In the genomic region with DNA sequence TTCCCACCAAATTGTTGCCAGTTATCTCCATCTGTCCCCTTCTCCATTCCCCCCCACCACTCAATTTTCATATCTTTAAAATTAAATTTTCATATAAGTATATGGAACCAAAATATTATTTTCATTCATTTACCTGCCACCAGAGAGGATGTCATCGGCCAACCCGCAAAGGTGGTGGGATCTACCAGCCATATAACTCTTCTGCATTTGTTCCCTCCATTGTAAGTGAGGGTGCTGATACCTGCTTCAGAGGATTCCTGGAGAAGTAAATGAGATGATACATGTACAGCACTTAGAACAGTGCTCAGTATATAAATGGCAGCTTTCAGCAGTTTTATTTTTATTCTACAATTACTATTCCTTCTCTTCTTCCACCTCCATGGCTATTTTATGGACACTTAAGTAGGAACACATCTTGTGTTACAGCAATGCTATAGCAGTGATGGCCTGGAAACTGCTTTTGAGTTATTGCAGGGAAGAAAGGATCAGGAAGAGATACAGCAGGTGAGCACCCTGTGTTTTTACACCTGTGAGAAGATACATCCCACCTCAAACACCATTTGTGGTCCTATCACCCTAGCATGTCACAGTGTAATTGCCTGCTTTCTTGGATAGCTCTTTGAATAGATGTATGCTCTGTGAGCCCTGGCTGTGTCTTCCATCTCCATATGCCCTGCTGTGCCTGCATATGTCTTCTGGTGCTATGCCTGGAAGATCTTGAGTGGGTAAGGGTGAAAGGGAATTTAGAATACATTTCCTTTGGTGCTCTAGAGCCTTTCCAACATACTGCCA, we compare ENCODE assay signal across 26 cellular contexts. TPM values are rescaled to one million over a fixed set of nuclear protein-coding genes. Genes with fewer than 3 reads are reported as not detected.
"Had no signal": no experiment of that assay in that cellular context is flagged by ENCODE, and none has a peak within 500 bp of the region (broad histone marks: within the 10 kb centered on the region; RNA-seq: fewer than 3 reads in every experiment).

No MANE protein-coding gene starts in this region.

- H3K36me3 ChIP-seq: left lung, ovary, spleen, uterus had no signal

- H3K4me3 Mint-ChIP-seq: activated naive CD8-positive, alpha-beta T cell; brain; endodermal cell; mesothelial cell of epicardium; naive B cell; nephron progenitor cell had no signal

- H3K27me3 ChIP-seq: left lung, ovary, uterus had no signal

- FAIRE-seq: islet of Langerhans, TTC549 had no signal

- DNase-seq: activated CD4-positive, alpha-beta T cell treated with anti-CD3 and anti-CD28 coated beads for 4 hours; activated CD4-positive, alpha-beta T cell treated with anti-CD3 and anti-CD28 coated beads, Interleukin-2, amount 50 U/mL, for 4 hours; activated CD8-positive, alpha-beta memory T cell treated with anti-CD3 and anti-CD28 coated beads for 24 hours; activated effector memory CD4-positive, alpha-beta T cell treated with Interleukin-2 at 50 U/mL for 16 hours; activated naive CD4-positive, alpha-beta T cell treated with Interleukin-2 at 50 U/mL for 16 hours; anterior cingulate cortex; endodermal cell; foreskin melanocyte; left lung; naive B cell; nephron progenitor cell; ovary; retina; spleen; stimulated activated naive CD4-positive, alpha-beta T cell; T-helper 9 cell; trophoblast cell; uterus had no signal

- H3K4me3 ChIP-seq: left lung, ovary, spleen, uterus had no signal

- H3K36me3 Mint-ChIP-seq: activated naive CD8-positive, alpha-beta T cell; brain; mesothelial cell of epicardium; naive B cell had no signal

- H3K27ac ChIP-seq: left lung, VCaP had no signal

- ATAC-seq: esophagus mucosa, left lung had no signal

- H3K4me1 Mint-ChIP-seq: endodermal cell, naive B cell, nephron progenitor cell had no signal

- H3K9me3 ChIP-seq: left lung, ovary, spleen, uterus had no signal

- H3K9me3 Mint-ChIP-seq: brain, endodermal cell, mesothelial cell of epicardium, naive B cell, nephron progenitor cell had no signal

- H3K27ac Mint-ChIP-seq: activated naive CD8-positive, alpha-beta T cell; endodermal cell; mesothelial cell of epicardium; naive B cell; nephron progenitor cell; progenitor cell of endocrine pancreas had no signal

RNA-seq across cellular contexts. Expression of gene HLF, which starts 15.2 kb away (rescaled TPM):
- total RNA-seq: endodermal cell had no signal
